In the genomic region with DNA sequence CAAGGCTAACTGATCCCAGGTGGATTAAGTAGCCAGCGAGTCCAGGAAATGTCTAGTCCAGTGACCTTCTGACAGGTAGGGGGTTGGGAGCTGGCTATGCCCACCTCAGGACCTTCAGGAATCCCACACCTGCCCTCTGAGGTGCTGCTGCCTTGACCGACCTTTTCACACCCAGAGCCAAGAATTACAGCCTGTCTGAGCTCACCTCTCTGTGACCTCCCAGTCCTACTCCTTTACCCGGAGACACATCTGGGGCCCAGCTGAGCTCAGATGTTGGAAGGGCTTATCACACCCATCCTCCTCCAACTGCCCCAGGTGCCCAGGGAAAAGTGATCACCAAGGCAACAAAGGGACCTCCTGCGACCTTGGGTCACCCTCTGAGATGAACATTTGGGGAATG, we compare ENCODE assay signal across 25 cellular contexts.
"Had no signal": no experiment of that assay in that cellular context is flagged by ENCODE, and none has a peak within 500 bp of the region (broad histone marks: within the 10 kb centered on the region; RNA-seq: fewer than 3 reads in every experiment).

No MANE protein-coding gene starts in this region.

- H3K4me1 Mint-ChIP-seq: naive thymus-derived CD4-positive, alpha-beta T cell; stimulated activated memory B cell treated with anti-CD40 and anti-IgM and Interleukin-4, amounts not matched to agents 10 μg/mL and 1 μg/mL and 100 μg/mL, for 72 hours had no signal

- H3K4me3 ChIP-seq: dorsolateral prefrontal cortex, gastroesophageal sphincter, heart left ventricle, hepatocyte, left lung, mucosa of descending colon, prostate gland, skin epidermis, spleen, suprapubic skin had no signal

- H3K27me3 ChIP-seq: dorsolateral prefrontal cortex, gastroesophageal sphincter, heart left ventricle, hepatocyte had no signal

- H3K4me2 ChIP-seq: hepatocyte had no signal

- H3K4me3 Mint-ChIP-seq: mesothelial cell of epicardium; naive thymus-derived CD4-positive, alpha-beta T cell; stimulated activated memory B cell treated with anti-CD40 and anti-IgM and Interleukin-4, amounts not matched to agents 10 μg/mL and 1 μg/mL and 100 μg/mL, for 72 hours; type B pancreatic cell had no signal

- H3K36me3 Mint-ChIP-seq: naive thymus-derived CD4-positive, alpha-beta T cell; stimulated activated memory B cell treated with anti-CD40 and anti-IgM and Interleukin-4, amounts not matched to agents 10 μg/mL and 1 μg/mL and 100 μg/mL, for 72 hours; type B pancreatic cell had no signal

- H3K27ac ChIP-seq: dorsolateral prefrontal cortex, epithelial cell of prostate, hepatocyte, left lung, neutrophil, prostate gland, spleen, suprapubic skin had no signal

- DNase-seq: caudate nucleus; cerebellar nuclear complex; dorsolateral prefrontal cortex; effector CD4-positive, alpha-beta T cell; heart left ventricle; kidney; left lung; mesenchymal stem cell; mucosa of descending colon; naive thymus-derived CD4-positive, alpha-beta T cell; right cardiac atrium; spleen; stimulated activated CD4-positive, alpha-beta T cell treated with anti-CD3 and anti-CD28 coated beads, Interleukin-4, amount 100 ng/mL, for 4 hours; stimulated activated naive CD8-positive, alpha-beta T cell treated with anti-CD3 and anti-CD28 coated beads, Interleukin-15, Interleukin-2, amounts not matched to agents 100 U/mL and 50 U/mL, for 24 hours had no signal

- H3K9me3 ChIP-seq: gastroesophageal sphincter, mucosa of descending colon, neutrophil, prostate gland, suprapubic skin had no signal

- H3K36me3 ChIP-seq: gastroesophageal sphincter, heart left ventricle, left lung, neutrophil, prostate gland, spleen, suprapubic skin had no signal

- H3K27ac Mint-ChIP-seq: mesothelial cell of epicardium; naive thymus-derived CD4-positive, alpha-beta T cell; stimulated activated memory B cell treated with anti-CD40 and anti-IgM and Interleukin-4, amounts not matched to agents 10 μg/mL and 1 μg/mL and 100 μg/mL, for 72 hours; type B pancreatic cell had no signal

- H3K9me3 Mint-ChIP-seq: stimulated activated memory B cell treated with anti-CD40 and anti-IgM and Interleukin-4, amounts not matched to agents 10 μg/mL and 1 μg/mL and 100 μg/mL, for 72 hours had no signal

- H3K4me1 ChIP-seq: left lung, prostate gland had no signal

- H2AFZ ChIP-seq: hepatocyte had no signal

- ATAC-seq: esophagus mucosa; gastroesophageal sphincter; heart left ventricle; left lung; mucosa of descending colon; naive thymus-derived CD4-positive, alpha-beta T cell; right cardiac atrium; stimulated activated memory B cell treated with anti-CD40 and anti-IgM and Interleukin-4, amounts not matched to agents 10 μg/mL and 1 μg/mL and 100 μg/mL, for 72 hours; stimulated activated naive CD8-positive, alpha-beta T cell treated with anti-CD3 and anti-CD28 coated beads, Interleukin-15, Interleukin-2, amounts not matched to agents 100 U/mL and 50 U/mL, for 24 hours had no signal
